13 cellular contexts compared by ENCODE assay signal in genomic region chr12:57130941-57131340, GRCh38. TPM values are rescaled to one million over a fixed set of nuclear protein-coding genes. Genes with fewer than 3 reads are reported as not detected.
A peak's percentile ranks its signal among the peaks of the same experiment; 100 is the strongest.
DNase-seq lines count a peak whose midpoint lies in the region; ATAC-seq and TF ChIP-seq lines count a peak whose summit lies in the region.
"Had no signal": no experiment of that assay in that cellular context is flagged by ENCODE, and none has a peak within 500 bp of the region (broad histone marks: within the 10 kb centered on the region; RNA-seq: fewer than 3 reads in every experiment).

No MANE protein-coding gene starts in this region.

- no peak for TF ChIP-seq CTCF in AG04450 (IDR thresholded peaks at IDR 0.05; ENCODE audit: low read depth, low read length)
- no peak for TF ChIP-seq CTCF in fibroblast of pulmonary artery (IDR thresholded peaks at IDR 0.05; ENCODE audit: low read length, missing control alignments)
- TF ChIP-seq CTCF in psoas muscle (IDR thresholded peaks at IDR 0.05), result no peak

- H3K36me3 ChIP-seq in NT2/D1 (ENCODE audit: insufficient read depth, insufficient read length, low read length) (peaks cover 6% of the 10 kb centered on the region), psoas muscle (ENCODE audit: insufficient read depth in 1 of 2, low read depth in 1 of 2) (no peaks in the 10 kb centered on the region)

- H3K9ac ChIP-seq in NT2/D1 (ENCODE audit: insufficient read length, low read depth), result peak overlapping the region; percentile 79

- peaks cover 40% of the 10 kb centered on the region for H3K4me1 ChIP-seq in NT2/D1 (ENCODE audit: insufficient read depth, insufficient read length)
- H3K4me1 ChIP-seq in psoas muscle, result peaks cover 16% of the 10 kb centered on the region

- H3K9me3 ChIP-seq in AG04450 (ENCODE audit: control insufficient read depth, insufficient read depth, low read length), result peaks cover 3% of the 10 kb centered on the region; the same call in 1 of the 2 replicates
- no peaks in the 10 kb centered on the region for H3K9me3 ChIP-seq in NT2/D1 (ENCODE audit: insufficient read depth, low read length)
- H3K9me3 ChIP-seq in psoas muscle, result no peaks in the 10 kb centered on the region

- POLR2A ChIA-PET in AG04450 (lab: Yijun Ruan, JAX), result no interaction called here

- ATAC-seq in psoas muscle, result no peak
- ATAC-seq in HG02571 (IDR thresholded peaks at IDR 0.05; ENCODE audit: unreplicated experiment), result no peak
- no peak for ATAC-seq in HG02642 (IDR thresholded peaks at IDR 0.05; ENCODE audit: poor library complexity, unreplicated experiment)

- H3K27ac ChIP-seq in AG04450 (ENCODE audit: low read depth, low read length) (peak overlapping the region; percentile 21), psoas muscle (no peak overlapping the region)

- no peak for DNase-seq in AG04450 (ENCODE audit: low read depth, low spot score)
- DNase-seq in NT2/D1 (ENCODE audit: low read depth, low spot score), result no peak
- DNase-seq in fibroblast of pulmonary artery (ENCODE audit: low read depth), result no peak
- DNase-seq in psoas muscle, result no peak
- no peak for DNase-seq in Ammon's horn (ENCODE audit: low spot score)
- DNase-seq in stimulated activated naive CD4-positive, alpha-beta T cell (lab: John Stamatoyannopoulos, UW), result no peak
- DNase-seq: activated B cell treated with CpG ODN at 0.5 μM for 24 hours; activated gamma-delta T cell treated with Interleukin-2 at 50 U/mL for 16 hours; NCI-H1048; stimulated activated CD4-positive, alpha-beta T cell treated with anti-CD3 and anti-CD28 coated beads, Interleukin-2, amount 100 ng/mL, for 48 hours had no signal

- H3K27me3 ChIP-seq in AG04450 (ENCODE audit: control insufficient read depth, insufficient read depth, low read length) (no peaks in the 10 kb centered on the region), NT2/D1 (ENCODE audit: insufficient read depth, insufficient read length) (no peaks in the 10 kb centered on the region), psoas muscle (ENCODE audit: insufficient read depth in 3 of 3, low read length in 2 of 3) (no peaks in the 10 kb centered on the region)

- CTCF ChIA-PET in AG04450 (lab: Charles Lee), result interaction anchor here (1.3 to 1.9 kb wide), 2 partner anchors 45 to 62 kb away, joined by 4 to 5 read pairs; no protein-coding TSS in a partner anchor

- 55 to 72% (median 58%) methylated on average over 2 of the region's 2 CpGs for WGBS in psoas muscle, 3 donors

- H3K4me3 ChIP-seq in AG04450 (ENCODE audit: low read depth, low read length) (peak overlapping the region; percentile 84), NT2/D1 (ENCODE audit: insufficient read length, low read depth) (no peak overlapping the region), fibroblast of pulmonary artery (replicated peaks; ENCODE audit: low read depth, low read length) (peak overlapping the region; percentile 89), psoas muscle (peak overlapping the region; percentile 72)

- intact Hi-C loops in psoas muscle (cut with DNase I), result no loop called here

RNA-seq across cellular contexts. Expression of gene LRP1, which starts 2.7 kb away (rescaled TPM):
- 49.9 and 95.0 TPM in 2 replicates for polyA plus RNA-seq in AG04450 (2011; rRNA removed)
- polyA minus RNA-seq in AG04450 (2011; rRNA and poly(A)+ RNA removed), result 264 and 395 TPM in 2 replicates
- 10 to 100 TPM; 33.1 to 50.6 (median 35.1) TPM for total RNA-seq in psoas muscle
- 10 to 100 TPM; 10.7 to 14.7 (median 14.5) TPM for polyA plus RNA-seq in psoas muscle

RNA-seq across cellular contexts. Expression of gene LRP1-AS, which starts 16.5 kb away (rescaled TPM):
- polyA plus RNA-seq in AG04450 (2011; rRNA removed), result not detected in 2 replicates
- polyA minus RNA-seq in AG04450 (2011; rRNA and poly(A)+ RNA removed), result not detected in 2 replicates
- total RNA-seq in psoas muscle, result not detected
- polyA plus RNA-seq in psoas muscle, result not detected
- total RNA-seq: activated B cell treated with CpG ODN at 0.5 μM for 24 hours, lower leg skin had no signal

RNA-seq across cellular contexts. Expression of gene STAT6, which starts 19.8 kb away (rescaled TPM):
- polyA plus RNA-seq in AG04450 (2011; rRNA removed) (79.5 and 94.2 TPM in 2 replicates), psoas muscle (10 to 100 TPM; 10.4 to 11.6 (median 11.3) TPM)
- polyA minus RNA-seq in AG04450 (2011; rRNA and poly(A)+ RNA removed), result 95.3 and 103 TPM in 2 replicates
- total RNA-seq in psoas muscle, result 10 to 100 TPM; 14.1 to 27.7 (median 18.2) TPM

RNA-seq across cellular contexts. Expression of gene NAB2, which starts 42.0 kb away (rescaled TPM):
- polyA plus RNA-seq in AG04450 (2011; rRNA removed), result 46.4 and 60.9 TPM in 2 replicates
- polyA minus RNA-seq in AG04450 (2011; rRNA and poly(A)+ RNA removed), result 68.2 and 83.4 TPM in 2 replicates
- total RNA-seq in psoas muscle, result 10 to 100 TPM in 2 of 4 donors, 1 to 10 TPM in 2; 7.1 to 28.4 (median 10.8) TPM
- polyA plus RNA-seq in psoas muscle, result 100 to 1,000 TPM in 1 of 3 donors, 1 to 10 TPM in 2; 5.6 to 114 (median 8.2) TPM

RNA-seq across cellular contexts. Expression of gene NEMP1, which starts 52.4 kb away (rescaled TPM):
- 8.3 and 11.9 TPM in 2 replicates for polyA plus RNA-seq in AG04450 (2011; rRNA removed)
- polyA minus RNA-seq in AG04450 (2011; rRNA and poly(A)+ RNA removed), result 6.1 and 9.0 TPM in 2 replicates
- 1 to 10 TPM; 1.5 to 3.2 (median 2.1) TPM for total RNA-seq in psoas muscle
- polyA plus RNA-seq in psoas muscle, result 1 to 10 TPM; 1.3 to 3.0 (median 2.7) TPM
